32 cellular contexts compared by ENCODE assay signal in genomic region chr4:68391451-68391850, GRCh38. TPM values are rescaled to one million over a fixed set of nuclear protein-coding genes. Genes with fewer than 3 reads are reported as not detected.
"Had no signal": no experiment of that assay in that cellular context is flagged by ENCODE, and none has a peak within 500 bp of the region (broad histone marks: within the 10 kb centered on the region; RNA-seq: fewer than 3 reads in every experiment).

No MANE protein-coding gene starts in this region.

- H3K27ac Mint-ChIP-seq: activated CD4-positive, alpha-beta memory T cell treated with anti-CD3 and anti-CD28 coated beads, Interleukin-2, amount 10 ng/mL, durations not matched to agents 7 days and 5 days; activated CD4-positive, alpha-beta T cell treated with anti-CD3 and anti-CD28 coated beads, Interleukin-2, amount 10 ng/mL, durations not matched to agents 7 days and 5 days; activated naive CD8-positive, alpha-beta T cell treated with anti-CD3 and anti-CD28 coated beads for 36 hours; activated naive CD8-positive, alpha-beta T cell treated with anti-CD3 and anti-CD28 coated beads, Interleukin-2, amount 50 U/mL, for 24 hours; activated T-helper 17 cell treated with anti-CD3 and anti-CD28 coated beads, Interleukin-2, amount 50 U/mL, for 72 hours; effector memory CD8-positive, alpha-beta T cell; T-helper 17 cell; T-helper 2 cell treated with Interferon-gamma antibody and Interleukin-4, amounts not matched to agents 5 μg/mL and 100 μg/mL, for 36 hours had no signal

- H3K4me1 Mint-ChIP-seq: activated CD4-positive, alpha-beta memory T cell treated with anti-CD3 and anti-CD28 coated beads, Interleukin-2, amount 10 ng/mL, durations not matched to agents 7 days and 5 days; T-helper 17 cell had no signal

- H3K36me3 Mint-ChIP-seq: activated naive CD8-positive, alpha-beta T cell treated with anti-CD3 and anti-CD28 coated beads for 36 hours had no signal

- H3K27me3 ChIP-seq: body of pancreas, foreskin keratinocyte, gastrocnemius medialis had no signal

- H3K36me3 ChIP-seq: adrenal gland, esophagus muscularis mucosa, gastrocnemius medialis, heart left ventricle had no signal

- H3K9me3 ChIP-seq: adrenal gland, body of pancreas, esophagus muscularis mucosa, gastrocnemius medialis, heart left ventricle had no signal

- ATAC-seq: activated naive CD8-positive, alpha-beta T cell treated with anti-CD3 and anti-CD28 coated beads, Interleukin-2, amount 50 U/mL, for 24 hours; activated T-cell treated with anti-CD3 and anti-CD28 coated beads, Interleukin-2, amount 50 U/mL, for 4 hours; activated T-helper 17 cell treated with anti-CD3 and anti-CD28 coated beads, Interleukin-2, amount 50 U/mL, for 72 hours; body of pancreas; effector memory CD8-positive, alpha-beta T cell; foreskin keratinocyte; gastrocnemius medialis; heart left ventricle; T-helper 17 cell had no signal

- DNase-seq: activated CD4-positive, alpha-beta memory T cell treated with anti-CD3 and anti-CD28 coated beads, Interleukin-2, amount 10 ng/mL, durations not matched to agents 7 days and 5 days; activated CD4-positive, alpha-beta T cell treated with anti-CD3 and anti-CD28 coated beads for 1 hour; activated CD4-positive, alpha-beta T cell treated with anti-CD3 and anti-CD28 coated beads for 4 hours; activated CD4-positive, alpha-beta T cell treated with anti-CD3 and anti-CD28 coated beads, Interleukin-2, amount 10 ng/mL, durations not matched to agents 7 days and 5 days; activated CD4-positive, alpha-beta T cell treated with anti-CD3 and anti-CD28 coated beads, Interleukin-2, amount 50 U/mL, for 4 hours; activated effector memory CD4-positive, alpha-beta T cell treated with Interleukin-2 at 50 U/mL for 16 hours; activated gamma-delta T cell treated with Interleukin-2 at 50 U/mL for 16 hours; activated naive CD4-positive, alpha-beta T cell treated with anti-CD3 and anti-CD28 coated beads, Interleukin-2, amount 50 U/mL, for 16 hours; activated naive CD4-positive, alpha-beta T cell treated with Interleukin-2 at 50 U/mL for 16 hours; activated naive CD8-positive, alpha-beta T cell treated with anti-CD3 and anti-CD28 coated beads for 36 hours; activated naive CD8-positive, alpha-beta T cell treated with anti-CD3 and anti-CD28 coated beads, Interleukin-2, amount 50 U/mL, for 24 hours; activated T-cell treated with anti-CD3 and anti-CD28 coated beads, Interleukin-2, amount 50 U/mL, for 4 hours; adrenal gland; amygdala; aorta; body of pancreas; caudate nucleus; cortex of kidney; dermis blood vessel endothelial cell; effector CD4-positive, alpha-beta T cell; effector memory CD8-positive, alpha-beta T cell; erythroblast; foreskin keratinocyte; gastrocnemius medialis; glutamatergic neuron; heart left ventricle; T-helper 17 cell had no signal

- H3K4me1 ChIP-seq: adrenal gland, body of pancreas, esophagus muscularis mucosa, gastrocnemius medialis, heart left ventricle had no signal

- H3K4me3 Mint-ChIP-seq: activated CD4-positive, alpha-beta memory T cell treated with anti-CD3 and anti-CD28 coated beads, Interleukin-2, amount 10 ng/mL, durations not matched to agents 7 days and 5 days; activated CD4-positive, alpha-beta T cell treated with anti-CD3 and anti-CD28 coated beads, Interleukin-2, amount 10 ng/mL, durations not matched to agents 7 days and 5 days; activated naive CD8-positive, alpha-beta T cell treated with anti-CD3 and anti-CD28 coated beads for 36 hours; activated naive CD8-positive, alpha-beta T cell treated with anti-CD3 and anti-CD28 coated beads, Interleukin-2, amount 50 U/mL, for 24 hours; activated T-cell treated with anti-CD3 and anti-CD28 coated beads, Interleukin-2, amount 50 U/mL, for 4 hours; activated T-helper 17 cell treated with anti-CD3 and anti-CD28 coated beads, Interleukin-2, amount 50 U/mL, for 72 hours; effector memory CD8-positive, alpha-beta T cell; T-helper 17 cell; T-helper 2 cell treated with Interferon-gamma antibody and Interleukin-4, amounts not matched to agents 5 μg/mL and 100 μg/mL, for 36 hours had no signal

- FAIRE-seq: colon had no signal

- H3K4me3 ChIP-seq: adrenal gland, body of pancreas, esophagus muscularis mucosa, gastrocnemius medialis, heart left ventricle had no signal

- H3K27ac ChIP-seq: adrenal gland, body of pancreas, esophagus muscularis mucosa, foreskin keratinocyte, gastrocnemius medialis, heart left ventricle had no signal

- H3K27me3 Mint-ChIP-seq: activated naive CD8-positive, alpha-beta T cell treated with anti-CD3 and anti-CD28 coated beads for 36 hours; activated naive CD8-positive, alpha-beta T cell treated with anti-CD3 and anti-CD28 coated beads, Interleukin-2, amount 50 U/mL, for 24 hours had no signal

- H3K9me3 Mint-ChIP-seq: activated CD4-positive, alpha-beta memory T cell treated with anti-CD3 and anti-CD28 coated beads, Interleukin-2, amount 10 ng/mL, durations not matched to agents 7 days and 5 days; activated CD4-positive, alpha-beta T cell treated with anti-CD3 and anti-CD28 coated beads, Interleukin-2, amount 10 ng/mL, durations not matched to agents 7 days and 5 days; activated naive CD8-positive, alpha-beta T cell treated with anti-CD3 and anti-CD28 coated beads for 36 hours; activated naive CD8-positive, alpha-beta T cell treated with anti-CD3 and anti-CD28 coated beads, Interleukin-2, amount 50 U/mL, for 24 hours; activated T-cell treated with anti-CD3 and anti-CD28 coated beads, Interleukin-2, amount 50 U/mL, for 4 hours; effector memory CD8-positive, alpha-beta T cell; T-helper 2 cell treated with Interferon-gamma antibody and Interleukin-4, amounts not matched to agents 5 μg/mL and 100 μg/mL, for 36 hours had no signal

RNA-seq across cellular contexts. Expression of gene TMPRSS11E, which starts 55.8 kb away (rescaled TPM):
- total RNA-seq: activated CD4-positive, alpha-beta memory T cell treated with anti-CD3 and anti-CD28 coated beads, Interleukin-2, amount 10 ng/mL, durations not matched to agents 7 days and 5 days; activated CD4-positive, alpha-beta T cell treated with anti-CD3 and anti-CD28 coated beads, Interleukin-2, amount 10 ng/mL, durations not matched to agents 7 days and 5 days; activated T-cell treated with anti-CD3 and anti-CD28 coated beads, Interleukin-2, amount 50 U/mL, for 4 hours; activated T-helper 17 cell treated with anti-CD3 and anti-CD28 coated beads, Interleukin-2, amount 50 U/mL, for 72 hours; adrenal gland; aorta; chondrocyte; dermis blood vessel endothelial cell; gastrocnemius medialis; heart left ventricle; T-helper 17 cell had no signal
- polyA plus RNA-seq: heart left ventricle had no signal
